14 cellular contexts compared by ENCODE assay signal in genomic region chr17:77596491-77597420, GRCh38.
"Had no signal": no experiment of that assay in that cellular context is flagged by ENCODE, and none has a peak within 500 bp of the region (broad histone marks: within the 10 kb centered on the region; RNA-seq: fewer than 3 reads in every experiment).

No MANE protein-coding gene starts in this region.

- H3K36me3 ChIP-seq: brain microvascular endothelial cell, left ventricle myocardium inferior, thoracic aorta had no signal

- DNase-seq: activated CD4-positive, alpha-beta T cell treated with anti-CD3 and anti-CD28 coated beads, Interleukin-2, amount 50 U/mL, for 4 hours; activated CD4-positive, CD25-positive, alpha-beta regulatory T cell treated with anti-CD3 and anti-CD28 coated beads, Interleukin-2, amount 50 U/mL, for 72 hours; amniotic stem cell; brain microvascular endothelial cell; cortex of kidney; effector CD8-positive, alpha-beta T cell; foreskin keratinocyte; glutamatergic neuron; left ventricle myocardium inferior; nephron progenitor cell; stimulated activated CD4-positive, alpha-beta T cell treated with anti-CD3 and anti-CD28 coated beads, Interleukin-12 subunit alpha, Interleukin-12 subunit beta, amount 100 ng/mL, for 4 hours; stimulated activated CD4-positive, alpha-beta T cell treated with anti-CD3 and anti-CD28 coated beads, Interleukin-2, amount 100 ng/mL, for 24 hours had no signal

- H3K27ac ChIP-seq: brain microvascular endothelial cell, foreskin keratinocyte, left ventricle myocardium inferior, thoracic aorta had no signal

- H3K36me3 Mint-ChIP-seq: activated naive CD4-positive, alpha-beta T cell treated with anti-CD3 and anti-CD28 coated beads, Interleukin-2, amount 50 U/mL, for 24 hours had no signal

- H3K4me3 Mint-ChIP-seq: activated naive CD4-positive, alpha-beta T cell treated with anti-CD3 and anti-CD28 coated beads, Interleukin-2, amount 50 U/mL, for 24 hours; nephron progenitor cell had no signal

- H3K4me3 ChIP-seq: left ventricle myocardium inferior, thoracic aorta had no signal

- ATAC-seq: foreskin keratinocyte had no signal

- H3K9me3 Mint-ChIP-seq: activated naive CD4-positive, alpha-beta T cell treated with anti-CD3 and anti-CD28 coated beads, Interleukin-2, amount 50 U/mL, for 24 hours; nephron progenitor cell had no signal

- H3K27me3 Mint-ChIP-seq: activated naive CD4-positive, alpha-beta T cell treated with anti-CD3 and anti-CD28 coated beads, Interleukin-2, amount 50 U/mL, for 24 hours had no signal

- H3K4me1 ChIP-seq: foreskin keratinocyte had no signal

- H3K27ac Mint-ChIP-seq: activated naive CD4-positive, alpha-beta T cell treated with anti-CD3 and anti-CD28 coated beads, Interleukin-2, amount 50 U/mL, for 24 hours; nephron progenitor cell had no signal

- H3K9me3 ChIP-seq: left ventricle myocardium inferior, thoracic aorta had no signal
